In the genomic region with DNA sequence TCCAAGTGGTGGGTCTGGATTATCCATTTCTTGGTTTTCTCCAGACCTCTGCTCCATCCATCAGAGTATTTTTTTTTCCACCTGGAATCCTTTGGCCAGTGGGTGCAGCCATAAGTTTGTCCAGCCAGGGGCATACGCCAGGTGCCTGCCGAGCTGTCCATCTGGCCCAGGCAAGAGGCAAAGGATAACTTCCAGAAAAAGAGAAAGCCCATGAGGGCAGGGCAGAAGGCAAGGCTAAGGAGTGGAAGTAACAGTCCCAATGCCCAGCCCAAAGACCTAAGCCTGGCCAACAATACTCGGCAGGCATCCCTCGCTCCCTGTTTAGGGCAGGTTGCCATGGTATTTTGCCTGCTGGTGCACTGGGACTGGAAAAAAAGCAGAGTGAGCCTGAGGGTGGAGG, we compare ENCODE assay signal across 21 cellular contexts. TPM values are rescaled to one million over a fixed set of nuclear protein-coding genes. Genes with fewer than 3 reads are reported as not detected.
"Had no signal": no experiment of that assay in that cellular context is flagged by ENCODE, and none has a peak within 500 bp of the region (broad histone marks: within the 10 kb centered on the region; RNA-seq: fewer than 3 reads in every experiment).

No MANE protein-coding gene starts in this region.

- DNase-seq: KBM-7, NCI-H1092, NCI-H1105 treated with DMSO at 0.1 percent for 48 hours, NCI-H1417 treated with DMSO at 0.1 percent for 48 hours, NCI-H146, NCI-H1694 treated with DMSO at 0.1 percent for 48 hours, NCI-H1930, NCI-H2081, NCI-H2107, NCI-H226, NCI-H510A, NCI-H524 treated with DMSO at 0.1 percent for 48 hours, NCI-H69, NCI-H774, Right ventricle myocardium superior, RPMI8226, SIG-M5 had no signal

- H3K36me3 ChIP-seq: SJSA1 had no signal

- H3K9me3 ChIP-seq: SJSA1 had no signal

- H3K4me1 ChIP-seq: SJSA1 had no signal

- H3K27me3 ChIP-seq: SJSA1 had no signal

- H3K4me3 ChIP-seq: SJSA1, SK-N-MC had no signal

- H3K27ac ChIP-seq: SJSA1, SK-N-MC had no signal

RNA-seq across cellular contexts. Expression of gene NHSL2, which starts 39.4 kb away (rescaled TPM):
- total RNA-seq: HT-29, MCF 10A had no signal
